Comparison of ENCODE assay signal across 24 cellular contexts in the genomic region with DNA sequence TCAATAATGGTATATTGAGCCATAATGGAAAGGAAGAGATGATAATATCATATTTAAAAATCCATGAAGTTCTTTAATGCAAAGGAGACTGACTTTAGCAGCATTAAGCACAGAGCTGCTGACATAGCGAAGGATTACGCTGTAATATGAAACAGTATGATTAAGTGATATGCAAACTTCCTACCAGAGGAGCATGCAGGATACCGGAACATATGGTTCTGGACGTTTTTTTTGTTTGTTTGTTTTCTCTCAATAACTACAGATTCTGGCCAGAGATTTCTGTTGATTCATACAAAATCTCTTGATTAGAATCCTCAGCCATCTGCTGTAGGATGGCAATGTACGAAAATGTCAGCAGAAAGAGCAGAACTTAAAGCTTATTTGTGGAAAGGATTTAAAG.
DNase-seq lines count a peak whose midpoint lies in the region; ATAC-seq, FAIRE-seq and TF ChIP-seq lines count a peak whose summit lies in the region.
"Had no signal": no experiment of that assay in that cellular context is flagged by ENCODE, and none has a peak within 500 bp of the region (broad histone marks: within the 10 kb centered on the region; RNA-seq: fewer than 3 reads in every experiment).

No MANE protein-coding gene starts in this region.

- ATAC-seq in GM23338 (no peak), GM18511 (IDR thresholded peaks at IDR 0.05; ENCODE audit: unreplicated experiment) (no peak)
- ATAC-seq: activated naive CD4-positive, alpha-beta T cell treated with anti-CD3 and anti-CD28 coated beads, Interleukin-2, amount 50 U/mL, for 72 hours; esophagus mucosa; natural killer cell; Right ventricle myocardium inferior; stimulated activated effector memory CD8-positive, alpha-beta T cell treated with anti-CD3 and anti-CD28 coated beads, Interleukin-12 subunit alpha, Interleukin-12 subunit beta, amount 100 ng/mL, for 72 hours had no signal

- H3K36me3 Mint-ChIP-seq in GM23338 (ENCODE audit: low read depth), result no peaks in the 10 kb centered on the region
- H3K36me3 Mint-ChIP-seq: activated naive CD4-positive, alpha-beta T cell treated with anti-CD3 and anti-CD28 coated beads, Interleukin-2, amount 50 U/mL, for 72 hours; mesothelial cell of epicardium; natural killer cell; stimulated activated effector memory CD8-positive, alpha-beta T cell treated with anti-CD3 and anti-CD28 coated beads, Interleukin-12 subunit alpha, Interleukin-12 subunit beta, amount 100 ng/mL, for 72 hours had no signal

- H3K4me3 Mint-ChIP-seq in GM23338, result no peak overlapping the region
- H3K4me3 Mint-ChIP-seq: CD4-positive, alpha-beta T cell; mesothelial cell of epicardium; natural killer cell; stimulated activated effector memory CD8-positive, alpha-beta T cell treated with anti-CD3 and anti-CD28 coated beads, Interleukin-12 subunit alpha, Interleukin-12 subunit beta, amount 100 ng/mL, for 72 hours had no signal

- TF ChIP-seq CTCF in 22Rv1 (IDR thresholded peaks at IDR 0.05) (no peak), GM23338 (conservative IDR thresholded peaks at IDR 0.05; ENCODE audit: low read depth in 2 of 2) (no peak), bronchial epithelial cell (IDR thresholded peaks at IDR 0.05; ENCODE audit: insufficient read depth, low read length, severe bottlenecking) (no peak), esophagus squamous epithelium (IDR thresholded peaks at IDR 0.05) (no peak)

- no peak overlapping the region; the same call in 1 of the 2 replicates for H2AFZ ChIP-seq in GM23338
- no peak overlapping the region for H2AFZ ChIP-seq in Karpas-422 (ENCODE audit: low read length)

- H3K4me1 ChIP-seq in GM23338 (ENCODE audit: insufficient read depth) (no peaks in the 10 kb centered on the region), esophagus squamous epithelium (no peaks in the 10 kb centered on the region), Karpas-422 (ENCODE audit: low read length) (no peaks in the 10 kb centered on the region)
- H3K4me1 ChIP-seq: sigmoid colon had no signal

- H3K4me2 ChIP-seq in GM23338 (no peak overlapping the region), Karpas-422 (ENCODE audit: low read depth, low read length, poor library complexity, severe bottlenecking) (no peak overlapping the region)
- H3K4me2 ChIP-seq: KMS-11 had no signal

- H3K36me3 ChIP-seq in GM23338 (ENCODE audit: insufficient read depth) (no peaks in the 10 kb centered on the region), bronchial epithelial cell (ENCODE audit: control insufficient read depth, insufficient read depth, low read length) (no peaks in the 10 kb centered on the region), esophagus squamous epithelium (no peaks in the 10 kb centered on the region), Karpas-422 (ENCODE audit: insufficient read depth, low read length) (no peaks in the 10 kb centered on the region)
- H3K36me3 ChIP-seq: sigmoid colon had no signal

- H3F3A ChIP-seq in GM23338 (replicated peaks; ENCODE audit: low read depth), result no peaks in the 10 kb centered on the region

- H3K27me3 ChIP-seq in GM23338 (ENCODE audit: insufficient read depth), result no peaks in the 10 kb centered on the region
- no peaks in the 10 kb centered on the region for H3K27me3 ChIP-seq in bronchial epithelial cell (ENCODE audit: control insufficient read depth, insufficient read depth, low read length)
- H3K27me3 ChIP-seq in esophagus squamous epithelium, result no peaks in the 10 kb centered on the region
- H3K27me3 ChIP-seq in Karpas-422 (ENCODE audit: low read length), result no peaks in the 10 kb centered on the region
- H3K27me3 ChIP-seq: sigmoid colon had no signal

- H3K79me2 ChIP-seq in GM23338 (replicated peaks; ENCODE audit: insufficient read depth) (no peaks in the 10 kb centered on the region), Karpas-422 (ENCODE audit: low read length) (no peaks in the 10 kb centered on the region)

- H3K4me3 ChIP-seq in GM23338 (no peak overlapping the region), bronchial epithelial cell (ENCODE audit: low read depth, low read length) (no peak overlapping the region), esophagus squamous epithelium (no peak overlapping the region), Karpas-422 (ENCODE audit: low read length) (no peak overlapping the region)
- H3K4me3 ChIP-seq: sigmoid colon had no signal

- peaks cover 1% of the 10 kb centered on the region; the same call in 2 of the 3 replicates for H3K9me3 Mint-ChIP-seq in GM23338
- H3K9me3 Mint-ChIP-seq: mesothelial cell of epicardium; stimulated activated effector memory CD8-positive, alpha-beta T cell treated with anti-CD3 and anti-CD28 coated beads, Interleukin-12 subunit alpha, Interleukin-12 subunit beta, amount 100 ng/mL, for 72 hours had no signal

- FAIRE-seq in bronchial epithelial cell (lab: Jason Lieb, UNC), result no peak
- FAIRE-seq: H54 had no signal

- no peak overlapping the region for H3K9ac ChIP-seq in Karpas-422 (ENCODE audit: low read length)
- H3K9ac ChIP-seq: KMS-11 had no signal

- H3K9me2 ChIP-seq in GM23338 (ENCODE audit: insufficient read depth) (no peaks in the 10 kb centered on the region), Karpas-422 (replicated peaks; ENCODE audit: insufficient read depth, low read length) (no peaks in the 10 kb centered on the region)

- 36 to 53% methylated on average over 5 of the region's 5 CpGs for WGBS in esophagus squamous epithelium, 2 donors

- intact Hi-C loops in esophagus squamous epithelium (cut with DNase I), result no loop called here

- H3K9me3 ChIP-seq in esophagus squamous epithelium (no peaks in the 10 kb centered on the region), Karpas-422 (ENCODE audit: low read length) (peaks cover 11% of the 10 kb centered on the region; the same call in 1 of the 2 replicates)
- H3K9me3 ChIP-seq: sigmoid colon had no signal

- H3K4me1 Mint-ChIP-seq in GM23338, result no peaks in the 10 kb centered on the region
- H3K4me1 Mint-ChIP-seq: mesothelial cell of epicardium; natural killer cell; stimulated activated effector memory CD8-positive, alpha-beta T cell treated with anti-CD3 and anti-CD28 coated beads, Interleukin-12 subunit alpha, Interleukin-12 subunit beta, amount 100 ng/mL, for 72 hours had no signal

- no peak for TF ChIP-seq POLR2A in esophagus squamous epithelium (IDR thresholded peaks at IDR 0.05)

- 0 out of 2 replicates have a peak overlapping the region, but pooled peaks have one; percentile 54 for H3K27ac Mint-ChIP-seq in GM23338
- H3K27ac Mint-ChIP-seq: activated naive CD4-positive, alpha-beta T cell treated with anti-CD3 and anti-CD28 coated beads, Interleukin-2, amount 50 U/mL, for 72 hours; CD4-positive, alpha-beta T cell; mesothelial cell of epicardium; natural killer cell; stimulated activated effector memory CD8-positive, alpha-beta T cell treated with anti-CD3 and anti-CD28 coated beads, Interleukin-12 subunit alpha, Interleukin-12 subunit beta, amount 100 ng/mL, for 72 hours had no signal

- no peaks in the 10 kb centered on the region for H3K27me3 Mint-ChIP-seq in GM23338 (ENCODE audit: insufficient read depth, low read depth, poor library complexity)
- H3K27me3 Mint-ChIP-seq: CD4-positive, alpha-beta T cell had no signal

- DNase-seq in GM23338 (ENCODE audit: low spot score) (no peak), NCI-H82 treated with DMSO at 0.1 percent for 48 hours (lab: John Stamatoyannopoulos, UW; ENCODE audit: unreplicated experiment) (peak; percentile 4), bronchial epithelial cell (ENCODE audit: low read depth) (peak; percentile 2), esophagus squamous epithelium (lab: John Stamatoyannopoulos, UW) (no peak), Ammon's horn (ENCODE audit: low spot score) (no peak), Karpas-422 (no peak)
- DNase-seq: activated CD4-positive, alpha-beta T cell treated with anti-CD3 and anti-CD28 coated beads for 4 hours; CD4-positive, alpha-beta T cell; DMS 273 treated with DMSO at 0.1 percent for 48 hours; effector memory CD4-positive, alpha-beta T cell; GDM1; natural killer cell; NCI-H2029; sigmoid colon; T-helper 1 cell had no signal

- peak overlapping the region; percentile 49 for H3K27ac ChIP-seq in 22Rv1
- H3K27ac ChIP-seq in GM23338 (ENCODE audit: low read depth), result no peak overlapping the region
- no peak overlapping the region for H3K27ac ChIP-seq in esophagus squamous epithelium
- no peak overlapping the region for H3K27ac ChIP-seq in Karpas-422 (ENCODE audit: low read length)
- H3K27ac ChIP-seq: KMS-11, sigmoid colon had no signal

- H4K20me1 ChIP-seq in GM23338 (replicated peaks; ENCODE audit: insufficient read depth), result no peaks in the 10 kb centered on the region
- H4K20me1 ChIP-seq in Karpas-422 (ENCODE audit: insufficient read depth, low read depth, low read length), result no peaks in the 10 kb centered on the region

TF ChIP-seq in GM23338, 12 proteins besides CTCF, POLR2A, EP300 and RAD21 (continues in another document):
- TF ChIP-seq ZNF114 (CRISPR knock-in tag; IDR thresholded peaks at IDR 0.05), result no peak
- no peak for TF ChIP-seq CREB1 (CRISPR knock-in tag; IDR thresholded peaks at IDR 0.05; ENCODE audit: low read depth)
- no peak for TF ChIP-seq POLR2AphosphoS5 (IDR thresholded peaks at IDR 0.05; ENCODE audit: low read depth)
- TF ChIP-seq STAT1 (IDR thresholded peaks at IDR 0.05; ENCODE audit: unreplicated experiment), result no peak
- TF ChIP-seq, protein P1, sequence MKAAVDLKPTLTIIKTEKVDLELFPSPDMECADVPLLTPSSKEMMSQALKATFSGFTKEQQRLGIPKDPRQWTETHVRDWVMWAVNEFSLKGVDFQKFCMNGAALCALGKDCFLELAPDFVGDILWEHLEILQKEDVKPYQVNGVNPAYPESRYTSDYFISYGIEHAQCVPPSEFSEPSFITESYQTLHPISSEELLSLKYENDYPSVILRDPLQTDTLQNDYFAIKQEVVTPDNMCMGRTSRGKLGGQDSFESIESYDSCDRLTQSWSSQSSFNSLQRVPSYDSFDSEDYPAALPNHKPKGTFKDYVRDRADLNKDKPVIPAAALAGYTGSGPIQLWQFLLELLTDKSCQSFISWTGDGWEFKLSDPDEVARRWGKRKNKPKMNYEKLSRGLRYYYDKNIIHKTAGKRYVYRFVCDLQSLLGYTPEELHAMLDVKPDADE (IDR thresholded peaks at IDR 0.05), result no peak

Comparison
In these comparisons a context has a peak if more than half of its experiments do, and no peak if none do; other contexts are left out.
1. DNase-seq: peak in NCI-H82 treated with DMSO at 0.1 percent for 48 hours (single experiment) and bronchial epithelial cell (single experiment); none in GM23338 (single experiment), esophagus squamous epithelium (single experiment), Ammon's horn (single experiment) and Karpas-422 (single experiment).